8 cellular contexts compared by ENCODE assay signal in genomic region chr20:31739550-31739863, GRCh38. TPM values are rescaled to one million over a fixed set of nuclear protein-coding genes. Genes with fewer than 3 reads are reported as not detected.
DNase-seq lines count a peak whose midpoint lies in the region; ATAC-seq and TF ChIP-seq lines count a peak whose summit lies in the region.

No MANE protein-coding gene starts in this region.

- intact Hi-C loops in prostate gland (cut with DNase I) = no loop called here

- H3K4me3 ChIP-seq in GM08714 (ENCODE audit: low read length) (peak overlapping the region; percentile 92), KMS-11 (IDR thresholded peaks at IDR 0.05; ENCODE audit: insufficient read depth, low read depth, low read length) (no peak overlapping the region), epithelial cell of esophagus (ENCODE audit: low read length) (peak overlapping the region; percentile 64), prostate gland (peak overlapping the region; percentile 47 to 52)

- WGBS in prostate gland = under 1% methylated on average over 11 of the region's 11 CpGs

- peaks cover 30% of the 10 kb centered on the region for H3K4me1 ChIP-seq in KMS-11 (ENCODE audit: low read depth, poor library complexity, severe bottlenecking)
- no peaks in the 10 kb centered on the region for H3K4me1 ChIP-seq in prostate gland (replicated peaks)

- no peaks in the 10 kb centered on the region for H3K27me3 ChIP-seq in KMS-11 (ENCODE audit: insufficient read depth, low read depth)
- H3K27me3 ChIP-seq in prostate gland (replicated peaks; ENCODE audit: insufficient read depth) = no peaks in the 10 kb centered on the region

- H3K36me3 ChIP-seq in KMS-11 (ENCODE audit: insufficient read depth) (no peaks in the 10 kb centered on the region; the same call in 1 of the 2 replicates), prostate gland (no peaks in the 10 kb centered on the region)

- peak overlapping the region; percentile 66 for H3K9ac ChIP-seq in KMS-11

- H3K27ac ChIP-seq in KMS-11 = peak overlapping the region; percentile 48
- peak overlapping the region; percentile 46 to 59 for H3K27ac ChIP-seq in prostate gland

- H3K9me3 ChIP-seq in prostate gland = no peaks in the 10 kb centered on the region

- no peaks in the 10 kb centered on the region for H4K20me1 ChIP-seq in KMS-11 (ENCODE audit: insufficient read depth)

- no peak for ATAC-seq in GM21825 (IDR thresholded peaks at IDR 0.05; ENCODE audit: unreplicated experiment)

- H2AFZ ChIP-seq in KMS-11 (ENCODE audit: low read depth) = peak overlapping the region; percentile 82

- DNase-seq in epithelial cell of esophagus (ENCODE audit: low read depth) = no peak
- DNase-seq in prostate gland (ENCODE audit: low spot score) = no peak
- no peak for DNase-seq in NCI-H1092 (lab: John Stamatoyannopoulos, UW)
- DNase-seq in G401 (ENCODE audit: low spot score) = no peak
- DNase-seq in cerebellum (ENCODE audit: low spot score) = no peak

- TF ChIP-seq CTCF in KMS-11 (conservative IDR thresholded peaks at IDR 0.05; ENCODE audit: low read depth, low read length) (peak; percentile 29; the same call in 1 of the 2 replicates), epithelial cell of esophagus (IDR thresholded peaks at IDR 0.05; ENCODE audit: insufficient read depth, low read depth, low read length, missing control alignments) (no peak), prostate gland (IDR thresholded peaks at IDR 0.05) (no peak)

- peak overlapping the region; percentile 64 for H3K4me2 ChIP-seq in KMS-11

- in situ Hi-C loops in G401 (cut with HindIII; ENCODE audit: low sequenced_read_pairs) = no loop called here

- no peak for TF ChIP-seq POLR2A in prostate gland (IDR thresholded peaks at IDR 0.05)

- H3K79me2 ChIP-seq in KMS-11 (ENCODE audit: insufficient read depth, low read depth) = peaks cover 55% of the 10 kb centered on the region

RNA-seq across cellular contexts. Expression of gene TPX2, which starts 0.4 kb away (rescaled TPM):
- total RNA-seq in prostate gland (10 to 100 TPM in 1 of 2 donors, 1 to 10 TPM in 1; 1.4 to 23.2 TPM), cerebellum (15.4 TPM)
- total RNA-seq in G401 (2014; rRNA removed; shearing (Covaris generic)) = 94.2 and 155 TPM in 2 replicates

RNA-seq across cellular contexts. Expression of gene BCL2L1, which starts 16.8 kb away (rescaled TPM):
- 100 to 1,000 TPM; 127 to 155 TPM for total RNA-seq in prostate gland
- 104 and 109 TPM in 2 replicates for total RNA-seq in G401 (2014; rRNA removed; shearing (Covaris generic))
- 30.4 TPM for total RNA-seq in cerebellum
